8 cellular contexts compared by ENCODE assay signal in the genomic region with DNA sequence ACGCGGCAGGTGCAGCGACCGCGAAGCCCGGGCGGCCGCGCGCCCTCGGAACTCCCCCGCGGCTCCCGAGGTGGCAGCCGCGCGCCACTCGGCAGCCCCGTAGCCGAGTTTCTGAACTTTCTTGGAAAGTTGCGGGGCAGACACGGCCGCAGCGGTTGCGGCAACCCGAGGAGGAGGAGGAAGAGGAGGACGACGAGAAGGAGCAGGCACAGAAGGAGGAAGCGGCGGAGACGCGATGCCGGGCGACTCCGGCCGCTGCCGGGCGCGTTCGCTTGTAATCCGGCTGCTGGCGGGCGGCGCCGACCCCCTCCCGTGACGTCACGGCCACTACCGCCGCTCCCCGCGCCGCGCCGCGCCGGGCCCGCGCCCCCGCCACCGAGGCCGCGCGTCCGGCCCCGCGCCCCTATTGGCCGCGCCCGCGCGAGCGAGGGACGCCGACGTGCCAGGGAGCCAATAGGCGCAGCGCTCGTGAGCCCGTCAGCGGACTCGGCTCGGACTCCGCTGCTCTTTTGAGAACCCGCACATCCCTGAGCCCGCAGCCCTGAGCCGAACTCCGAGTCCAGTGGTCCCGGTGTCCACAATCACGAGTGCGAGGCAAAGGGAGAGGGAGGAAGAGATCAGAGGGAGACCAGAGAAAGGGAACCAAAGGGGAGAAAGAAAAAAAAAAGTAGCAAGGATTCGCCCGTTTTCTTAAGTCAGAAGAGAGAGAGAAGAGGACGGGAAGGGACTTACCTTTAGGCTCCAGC. TPM values are rescaled to one million over a fixed set of nuclear protein-coding genes. Genes with fewer than 3 reads are reported as not detected.
DNase-seq lines count a peak whose midpoint lies in the region; ATAC-seq, FAIRE-seq and TF ChIP-seq lines count a peak whose summit lies in the region.

No MANE protein-coding gene starts in this region.

- H3K4me3 Mint-ChIP-seq in activated T-helper 2 cell treated with anti-CD3 and anti-CD28 coated beads, Interferon-gamma antibody, Interleukin-2, Interleukin-4, amounts not matched to agents 10 μg/mL and 5 μg/mL and 100 μg/mL, durations not matched to agents 14 hours and 24 hours and 36 hours (ENCODE audit: low read depth), result peak overlapping the region; percentile 21

- DNase-seq in A673 (ENCODE audit: low spot score) (peak; percentile 97), H7 (peak; percentile 96), keratinocyte (ENCODE audit: low read depth, low spot score) (no peak), tibial nerve (ENCODE audit: low spot score in 2 of 2) (no peak), adrenal gland (no peak)
- no peak for DNase-seq in activated T-helper 2 cell treated with anti-CD3 and anti-CD28 coated beads, Interferon-gamma antibody, Interleukin-2, Interleukin-4, amounts not matched to agents 10 μg/mL and 5 μg/mL and 100 μg/mL, durations not matched to agents 14 hours and 24 hours and 36 hours (ENCODE audit: low spot score)

- dilution Hi-C loops in keratinocyte (cut with MboI; ENCODE audit: extremely low pct_ligation_motif_present, low sequenced_read_pairs), result no loop called here

- H3K27ac ChIP-seq in A673 (ENCODE audit: low read depth, low read length, poor library complexity, severe bottlenecking) (peak overlapping the region; percentile 91), keratinocyte (ENCODE audit: control insufficient read depth, insufficient read depth, low read length) (no peak overlapping the region), tibial nerve (no peak overlapping the region), adrenal gland (no peak overlapping the region)

- H3K79me2 ChIP-seq in keratinocyte (ENCODE audit: control insufficient read depth, insufficient read depth, low read length), result no peaks in the 10 kb centered on the region

- no peaks in the 10 kb centered on the region for H3K9me1 ChIP-seq in keratinocyte (ENCODE audit: control insufficient read depth, extremely low read depth, insufficient read depth, low read length)

- peaks cover 36% of the 10 kb centered on the region for H3K36me3 ChIP-seq in A673 (ENCODE audit: insufficient read depth, low read length, poor library complexity, severe bottlenecking)
- no peaks in the 10 kb centered on the region for H3K36me3 ChIP-seq in H7 (replicated peaks; ENCODE audit: control insufficient read depth, insufficient read depth, low read length)
- H3K36me3 ChIP-seq in keratinocyte (ENCODE audit: control insufficient read depth in 2 of 2, extremely low read depth in 1 of 2, insufficient read depth in 2 of 2, low read length in 2 of 2), result no peaks in the 10 kb centered on the region
- no peaks in the 10 kb centered on the region for H3K36me3 ChIP-seq in tibial nerve
- H3K36me3 ChIP-seq in adrenal gland (replicated peaks in 1 of 2), result no peaks in the 10 kb centered on the region

- no peak overlapping the region for H3K9ac ChIP-seq in keratinocyte (ENCODE audit: control insufficient read depth, extremely low read depth, insufficient read depth, low read length)

- no peak overlapping the region for H2AFZ ChIP-seq in keratinocyte (ENCODE audit: control insufficient read depth, low read length)

- H3K4me1 ChIP-seq in A673 (ENCODE audit: insufficient read depth, low read length, poor library complexity, severe bottlenecking) (peaks cover 12% of the 10 kb centered on the region), keratinocyte (ENCODE audit: control insufficient read depth, extremely low read depth, insufficient read depth, low read length) (no peaks in the 10 kb centered on the region), tibial nerve (peaks cover 0 to 52% (median 9%) of the 10 kb centered on the region in 4 donors), adrenal gland (replicated peaks in 1 of 2) (peaks cover 5 to 19% of the 10 kb centered on the region in 2 donors)

- CTCF ChIA-PET in A673 (lab: Charles Lee), result no interaction called here

- H3K4me1 Mint-ChIP-seq in activated T-helper 2 cell treated with anti-CD3 and anti-CD28 coated beads, Interferon-gamma antibody, Interleukin-2, Interleukin-4, amounts not matched to agents 10 μg/mL and 5 μg/mL and 100 μg/mL, durations not matched to agents 14 hours and 24 hours and 36 hours (ENCODE audit: low read depth), result peaks cover 13% of the 10 kb centered on the region

- TF ChIP-seq POLR2A in tibial nerve (IDR thresholded peaks at IDR 0.05) (no peak), adrenal gland (IDR thresholded peaks at IDR 0.05) (no peak)

- ATAC-seq in GM18502 (IDR thresholded peaks at IDR 0.05; ENCODE audit: poor library complexity, unreplicated experiment) (no peak), HG02973 (IDR thresholded peaks at IDR 0.05; ENCODE audit: unreplicated experiment) (no peak)

- H3K27ac Mint-ChIP-seq in activated T-helper 2 cell treated with anti-CD3 and anti-CD28 coated beads, Interferon-gamma antibody, Interleukin-2, Interleukin-4, amounts not matched to agents 10 μg/mL and 5 μg/mL and 100 μg/mL, durations not matched to agents 14 hours and 24 hours and 36 hours, result no peak overlapping the region

- H3K9me3 ChIP-seq in A673 (ENCODE audit: low read depth, low read length, poor library complexity, severe bottlenecking) (no peaks in the 10 kb centered on the region), keratinocyte (ENCODE audit: control insufficient read depth, low read depth, low read length) (peaks cover 7% of the 10 kb centered on the region), tibial nerve (peaks cover 0 to 18% (median 3%) of the 10 kb centered on the region in 4 donors), adrenal gland (replicated peaks in 1 of 3) (no peaks in the 10 kb centered on the region)

- H3K27me3 ChIP-seq in A673 (replicated peaks; ENCODE audit: insufficient read depth, low read depth, low read length, poor library complexity) (no peaks in the 10 kb centered on the region), H7 (ENCODE audit: control insufficient read depth, insufficient read depth, low read length) (peaks cover 98% of the 10 kb centered on the region), keratinocyte (ENCODE audit: control insufficient read depth, extremely low read depth, insufficient read depth, low read length) (peaks cover 90% of the 10 kb centered on the region), tibial nerve (peaks cover 7 to 97% of the 10 kb centered on the region in 2 donors), adrenal gland (peaks cover 98% of the 10 kb centered on the region)

- intact Hi-C loops in A673 (cut with micrococcal nuclease; ENCODE audit: unreplicated experiment) (no loop called here), adrenal gland (cut with DNase I) (loop anchor here in 1 of 2 donors (10.0 kb wide), 1 partner anchor 247 kb away; no protein-coding TSS in a partner anchor)
- intact Hi-C loops in activated T-helper 2 cell treated with anti-CD3 and anti-CD28 coated beads, Interferon-gamma antibody, Interleukin-2, Interleukin-4, amounts not matched to agents 10 μg/mL and 5 μg/mL and 100 μg/mL, durations not matched to agents 14 hours and 24 hours and 36 hours (cut with micrococcal nuclease), result loop anchor here (1.0 kb wide), 1 partner anchor 8 kb away; no protein-coding TSS in a partner anchor

- no peak for TF ChIP-seq EP300 in tibial nerve (IDR thresholded peaks at IDR 0.05)

- peaks cover 84% of the 10 kb centered on the region for H3K27me3 Mint-ChIP-seq in activated T-helper 2 cell treated with anti-CD3 and anti-CD28 coated beads, Interferon-gamma antibody, Interleukin-2, Interleukin-4, amounts not matched to agents 10 μg/mL and 5 μg/mL and 100 μg/mL, durations not matched to agents 14 hours and 24 hours and 36 hours (ENCODE audit: low read depth)

- H3K9me3 Mint-ChIP-seq in activated T-helper 2 cell treated with anti-CD3 and anti-CD28 coated beads, Interferon-gamma antibody, Interleukin-2, Interleukin-4, amounts not matched to agents 10 μg/mL and 5 μg/mL and 100 μg/mL, durations not matched to agents 14 hours and 24 hours and 36 hours, result no peaks in the 10 kb centered on the region

- BruUV-seq in A673 (replicated peaks; lab: Mats Ljungman, UMichigan), result no TSS peak

- H3K4me3 ChIP-seq in A673 (ENCODE audit: low read depth, low read length, poor library complexity, severe bottlenecking), result peak overlapping the region; percentile 75
- H3K4me3 ChIP-seq in H7 (ENCODE audit: insufficient read depth, low read depth, low read length), result peak overlapping the region; percentile 47
- no peak overlapping the region for H3K4me3 ChIP-seq in keratinocyte (ENCODE audit: control insufficient read depth in 2 of 3, extremely low read depth in 1 of 3, insufficient read depth in 2 of 3, low read depth in 1 of 3, low read length in 3 of 3)
- H3K4me3 ChIP-seq in tibial nerve, result peak overlapping the region in 3 of 4 donors; percentile 5 to 46 (median 17)
- no peak overlapping the region for H3K4me3 ChIP-seq in adrenal gland

- no peak for FAIRE-seq in keratinocyte (lab: Jason Lieb, UNC)

- H3K4me2 ChIP-seq in keratinocyte (ENCODE audit: control insufficient read depth, extremely low read depth, insufficient read depth, low read depth, low read length), result peak overlapping the region; percentile 5

- peaks cover 11% of the 10 kb centered on the region for H3K36me3 Mint-ChIP-seq in activated T-helper 2 cell treated with anti-CD3 and anti-CD28 coated beads, Interferon-gamma antibody, Interleukin-2, Interleukin-4, amounts not matched to agents 10 μg/mL and 5 μg/mL and 100 μg/mL, durations not matched to agents 14 hours and 24 hours and 36 hours (ENCODE audit: low read depth)

- POLR2A ChIA-PET in A673 (lab: Charles Lee; ENCODE audit: low non-redundant PET), result no interaction called here

- H4K20me1 ChIP-seq in keratinocyte (ENCODE audit: control insufficient read depth, extremely low read depth, insufficient read depth, low read length), result no peaks in the 10 kb centered on the region

- TF ChIP-seq CTCF in A673 (conservative IDR thresholded peaks at IDR 0.05; ENCODE audit: low read depth, low read length) (no peak), keratinocyte (optimal IDR thresholded peaks at IDR 0.05 in 1 of 3, IDR thresholded peaks at IDR 0.05 in 1 of 3, conservative IDR thresholded peaks at IDR 0.05 in 1 of 3; ENCODE audit: extremely low read depth in 1 of 3, insufficient read depth in 2 of 3, low read length in 3 of 3) (no peak), tibial nerve (IDR thresholded peaks at IDR 0.05) (no peak), adrenal gland (IDR thresholded peaks at IDR 0.05) (no peak)

- WGBS in tibial nerve, 2 donors, result 2 to 3% methylated on average over 56 to 71 of the region's 94 CpGs
- WGBS in adrenal gland, 4 donors, result 1 to 3% (median 3%) methylated on average over 31 to 94 of the region's 94 CpGs

RNA-seq across cellular contexts. Expression of a gene that starts 0.7 kb away (rescaled TPM):
- total RNA-seq in A673 (2021) (110 and 120 TPM in 2 replicates), tibial nerve (not detected), adrenal gland (not detected)
- total RNA-seq in H7 (2014; rRNA removed; shearing (Covaris generic)), result not detected in 2 replicates
- not detected in 2 replicates for total RNA-seq in activated T-helper 2 cell treated with anti-CD3 and anti-CD28 coated beads, Interferon-gamma antibody, Interleukin-2, Interleukin-4, amounts not matched to agents 10 μg/mL and 5 μg/mL and 100 μg/mL, durations not matched to agents 14 hours and 24 hours and 36 hours
- polyA plus RNA-seq in keratinocyte (not detected in 3 replicates), adrenal gland (not detected)
- not detected for polyA plus RNA-seq in keratinocyte (2011; ENCODE audit: low read depth)
- polyA plus RNA-seq in keratinocyte (2011; cell fraction: cytosol; rRNA removed), result not detected in 2 replicates
- polyA plus RNA-seq in keratinocyte (2011; cell fraction: nucleus; rRNA removed), result not detected in 2 replicates
- polyA plus RNA-seq in keratinocyte (2012; ENCODE audit: low replicate concordance), result not detected in 2 replicates
- not detected in 3 replicates for polyA minus RNA-seq in keratinocyte
- not detected for polyA minus RNA-seq in keratinocyte (2011; cell fraction: cytosol; rRNA and poly(A)+ RNA removed)
- not detected in 2 replicates for polyA minus RNA-seq in keratinocyte (2011; cell fraction: nucleus; rRNA and poly(A)+ RNA removed)

Comparison
In these comparisons a context has a peak if more than half of its experiments do, and no peak if none do; other contexts are left out.
1. DNase-seq: peak in A673 (single experiment) and H7 (single experiment); none in activated T-helper 2 cell treated with anti-CD3 and anti-CD28 coated beads, Interferon-gamma antibody, Interleukin-2, Interleukin-4, amounts not matched to agents 10 μg/mL and 5 μg/mL and 100 μg/mL, durations not matched to agents 14 hours and 24 hours and 36 hours (single experiment), keratinocyte (single experiment), tibial nerve (0 of 2) and adrenal gland (0 of 7).
2. H3K4me3 ChIP-seq: peak in A673 (single experiment), H7 (single experiment) and tibial nerve (3 of 4); none in keratinocyte (0 of 3) and adrenal gland (0 of 4).
3. RNA of a gene that starts 0.7 kb away (total RNA-seq): 110 to 120 TPM in A673; not detected in H7, not detected in activated T-helper 2 cell treated with anti-CD3 and anti-CD28 coated beads, Interferon-gamma antibody, Interleukin-2, Interleukin-4, amounts not matched to agents 10 μg/mL and 5 μg/mL and 100 μg/mL, durations not matched to agents 14 hours and 24 hours and 36 hours, not detected in tibial nerve and not detected in adrenal gland; every median in the first group is over 100 times any median in the second.